8 cellular contexts compared by ENCODE assay signal in the genomic region with DNA sequence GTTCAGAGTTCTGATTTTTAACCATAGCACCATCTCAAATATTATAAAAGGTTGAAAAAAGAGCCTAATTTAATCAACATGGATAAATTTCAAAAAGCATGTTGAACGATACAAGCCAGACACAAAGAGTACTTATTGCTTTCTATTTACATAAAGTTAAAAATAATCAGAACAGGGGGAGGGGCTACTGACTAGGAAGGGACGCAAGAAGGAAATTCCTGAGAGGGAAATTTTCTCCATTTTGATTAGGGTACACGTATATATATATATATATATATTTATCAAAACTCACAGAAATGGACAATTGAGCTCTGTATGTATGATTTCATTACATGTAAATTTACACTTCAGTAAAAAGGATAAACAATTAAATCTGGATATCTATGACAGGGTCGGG. TPM values are rescaled to one million over a fixed set of nuclear protein-coding genes. Genes with fewer than 3 reads are reported as not detected.
DNase-seq lines count a peak whose midpoint lies in the region; ATAC-seq and TF ChIP-seq lines count a peak whose summit lies in the region.

No MANE protein-coding gene starts in this region.

- H3K9me3 ChIP-seq in CD8-positive, alpha-beta memory T cell (ENCODE audit: low read length) = no peaks in the 10 kb centered on the region

- no peaks in the 10 kb centered on the region for H3K9me3 Mint-ChIP-seq in CD8-positive, alpha-beta memory T cell
- H3K9me3 Mint-ChIP-seq in GM23338 = no peaks in the 10 kb centered on the region
- H3K9me3 Mint-ChIP-seq in endothelial cell (ENCODE audit: unreplicated experiment) = no peaks in the 10 kb centered on the region
- no peaks in the 10 kb centered on the region for H3K9me3 Mint-ChIP-seq in nephron

- no peaks in the 10 kb centered on the region for H3K9me2 ChIP-seq in GM23338 (ENCODE audit: insufficient read depth)

- POLR2A ChIA-PET in CD8-positive, alpha-beta memory T cell (lab: Charles Lee) = interaction anchor here (0.5 to 1.0 kb wide), 2 partner anchors 102 to 405 kb away, joined by 3 to 4 read pairs; no protein-coding TSS in a partner anchor
- POLR2A ChIA-PET in GM10248 (lab: Yijun Ruan, JAX) = no interaction called here

- no peaks in the 10 kb centered on the region for H3K36me3 ChIP-seq in CD8-positive, alpha-beta memory T cell (ENCODE audit: insufficient read depth, low read length)
- H3K36me3 ChIP-seq in GM23338 (ENCODE audit: insufficient read depth) = no peaks in the 10 kb centered on the region

- H3K27ac ChIP-seq in CD8-positive, alpha-beta memory T cell (ENCODE audit: low read depth, low read length) = no peak overlapping the region
- H3K27ac ChIP-seq in GM23338 (ENCODE audit: low read depth) = peak overlapping the region; percentile 83; the same call in 1 of the 2 replicates

- CTCF ChIA-PET in CD8-positive, alpha-beta memory T cell (lab: Charles Lee) = interaction anchor here (0.9 kb wide), 1 partner anchor 146 kb away, joined by 3 read pairs; no protein-coding TSS in a partner anchor
- CTCF ChIA-PET in GM10248 (lab: Yijun Ruan, JAX) = no interaction called here

- no peak for DNase-seq in CD8-positive, alpha-beta memory T cell
- DNase-seq in GM23338 (ENCODE audit: low spot score) (no peak), RKO (ENCODE audit: low spot score) (peak; percentile 40), endothelial cell (ENCODE audit: low spot score) (no peak), GM10248 (ENCODE audit: extremely low spot score) (no peak), ureter (ENCODE audit: low spot score) (no peak), GF-D8 (lab: John Stamatoyannopoulos, UW) (no peak)

- H3K4me1 ChIP-seq in CD8-positive, alpha-beta memory T cell (ENCODE audit: insufficient read depth, low read length) = no peaks in the 10 kb centered on the region
- H3K4me1 ChIP-seq in GM23338 (ENCODE audit: insufficient read depth) = peaks cover 13% of the 10 kb centered on the region

- H3K4me1 Mint-ChIP-seq in CD8-positive, alpha-beta memory T cell = peaks cover 12 to 15% (median 14%) of the 10 kb centered on the region in 3 donors
- H3K4me1 Mint-ChIP-seq in GM23338 (peaks cover 6% of the 10 kb centered on the region; the same call in 2 of the 3 replicates), endothelial cell (ENCODE audit: unreplicated experiment) (no peaks in the 10 kb centered on the region), nephron (peaks cover 21% of the 10 kb centered on the region)

- H3K36me3 Mint-ChIP-seq in CD8-positive, alpha-beta memory T cell = peaks cover 0 to 5% (median 2%) of the 10 kb centered on the region in 3 donors
- H3K36me3 Mint-ChIP-seq in GM23338 (ENCODE audit: low read depth) (peaks cover 3% of the 10 kb centered on the region; the same call in 2 of the 3 replicates), endothelial cell (ENCODE audit: low read depth, unreplicated experiment) (no peaks in the 10 kb centered on the region), nephron (ENCODE audit: low read depth) (peaks cover 4% of the 10 kb centered on the region)

- no peaks in the 10 kb centered on the region for H3F3A ChIP-seq in GM23338 (replicated peaks; ENCODE audit: low read depth)

- H3K4me3 Mint-ChIP-seq in CD8-positive, alpha-beta memory T cell = peak overlapping the region; percentile 88 to 100 (median 92)
- H3K4me3 Mint-ChIP-seq in GM23338 (peak overlapping the region; percentile 89), endothelial cell (ENCODE audit: unreplicated experiment) (peak overlapping the region; percentile 92), nephron (peak overlapping the region; percentile 94 to 98 (median 96))

- no peaks in the 10 kb centered on the region for H4K20me1 ChIP-seq in GM23338 (replicated peaks; ENCODE audit: insufficient read depth)

- 0 out of 2 replicates have a peak overlapping the region, but pooled peaks have one; percentile 87 for H2AFZ ChIP-seq in GM23338

- TF ChIP-seq CTCF in GM23338 (conservative IDR thresholded peaks at IDR 0.05; ENCODE audit: low read depth in 2 of 2) (no peak), endothelial cell (IDR thresholded peaks at IDR 0.05; ENCODE audit: unreplicated experiment) (no peak), nephron (IDR thresholded peaks at IDR 0.05; ENCODE audit: unreplicated experiment in 3 of 3) (no peak), GM10248 (IDR thresholded peaks at IDR 0.05; ENCODE audit: control extremely low read depth, extremely low read depth, low read depth, missing control alignments) (no peak)

- ATAC-seq in GM23338 = no peak

- H3K27ac Mint-ChIP-seq in CD8-positive, alpha-beta memory T cell = peak overlapping the region; percentile 82 to 95 (median 86)
- peak overlapping the region; percentile 88 for H3K27ac Mint-ChIP-seq in GM23338
- peak overlapping the region; percentile 91 for H3K27ac Mint-ChIP-seq in endothelial cell (ENCODE audit: unreplicated experiment)
- peak overlapping the region; percentile 92 to 98 (median 98) for H3K27ac Mint-ChIP-seq in nephron

- peak overlapping the region; percentile 69 for H3K4me3 ChIP-seq in CD8-positive, alpha-beta memory T cell (ENCODE audit: low read length)
- H3K4me3 ChIP-seq in GM23338 = peak overlapping the region; percentile 73

- H3K27me3 ChIP-seq in CD8-positive, alpha-beta memory T cell (ENCODE audit: insufficient read depth, low read length, poor library complexity, severe bottlenecking) = no peaks in the 10 kb centered on the region
- H3K27me3 ChIP-seq in GM23338 (ENCODE audit: insufficient read depth) = no peaks in the 10 kb centered on the region

- peak overlapping the region; percentile 78 for H3K4me2 ChIP-seq in GM23338

- H3K27me3 Mint-ChIP-seq in CD8-positive, alpha-beta memory T cell = peaks cover 0 to 9% of the 10 kb centered on the region in 2 donors
- H3K27me3 Mint-ChIP-seq in GM23338 (ENCODE audit: insufficient read depth, low read depth, poor library complexity) (peaks cover 2% of the 10 kb centered on the region), endothelial cell (ENCODE audit: unreplicated experiment) (peaks cover 3% of the 10 kb centered on the region), nephron (ENCODE audit: low read depth) (no peaks in the 10 kb centered on the region)

- peaks cover 11% of the 10 kb centered on the region; the same call in 1 of the 2 replicates for H3K79me2 ChIP-seq in GM23338 (replicated peaks; ENCODE audit: insufficient read depth)

TF ChIP-seq in GM23338, 12 proteins besides CTCF, POLR2A, EP300 and RAD21 (continues in another document):
- TF ChIP-seq ZNF114 (CRISPR knock-in tag; IDR thresholded peaks at IDR 0.05) (no peak), NANOG (IDR thresholded peaks at IDR 0.05; ENCODE audit: borderline replicate concordance) (no peak), CREB1 (CRISPR knock-in tag; IDR thresholded peaks at IDR 0.05; ENCODE audit: low read depth) (no peak), EZH2phosphoT487 (IDR thresholded peaks at IDR 0.05; ENCODE audit: unreplicated experiment) (no peak), POLR2AphosphoS5 (IDR thresholded peaks at IDR 0.05; ENCODE audit: low read depth) (no peak), JUNB (IDR thresholded peaks at IDR 0.05; ENCODE audit: unreplicated experiment) (no peak), ZNF331 (CRISPR knock-in tag; IDR thresholded peaks at IDR 0.05; ENCODE audit: low read depth) (no peak), EZH2 (IDR thresholded peaks at IDR 0.05; ENCODE audit: low read depth, unreplicated experiment) (no peak)
- TF ChIP-seq, protein P1, sequence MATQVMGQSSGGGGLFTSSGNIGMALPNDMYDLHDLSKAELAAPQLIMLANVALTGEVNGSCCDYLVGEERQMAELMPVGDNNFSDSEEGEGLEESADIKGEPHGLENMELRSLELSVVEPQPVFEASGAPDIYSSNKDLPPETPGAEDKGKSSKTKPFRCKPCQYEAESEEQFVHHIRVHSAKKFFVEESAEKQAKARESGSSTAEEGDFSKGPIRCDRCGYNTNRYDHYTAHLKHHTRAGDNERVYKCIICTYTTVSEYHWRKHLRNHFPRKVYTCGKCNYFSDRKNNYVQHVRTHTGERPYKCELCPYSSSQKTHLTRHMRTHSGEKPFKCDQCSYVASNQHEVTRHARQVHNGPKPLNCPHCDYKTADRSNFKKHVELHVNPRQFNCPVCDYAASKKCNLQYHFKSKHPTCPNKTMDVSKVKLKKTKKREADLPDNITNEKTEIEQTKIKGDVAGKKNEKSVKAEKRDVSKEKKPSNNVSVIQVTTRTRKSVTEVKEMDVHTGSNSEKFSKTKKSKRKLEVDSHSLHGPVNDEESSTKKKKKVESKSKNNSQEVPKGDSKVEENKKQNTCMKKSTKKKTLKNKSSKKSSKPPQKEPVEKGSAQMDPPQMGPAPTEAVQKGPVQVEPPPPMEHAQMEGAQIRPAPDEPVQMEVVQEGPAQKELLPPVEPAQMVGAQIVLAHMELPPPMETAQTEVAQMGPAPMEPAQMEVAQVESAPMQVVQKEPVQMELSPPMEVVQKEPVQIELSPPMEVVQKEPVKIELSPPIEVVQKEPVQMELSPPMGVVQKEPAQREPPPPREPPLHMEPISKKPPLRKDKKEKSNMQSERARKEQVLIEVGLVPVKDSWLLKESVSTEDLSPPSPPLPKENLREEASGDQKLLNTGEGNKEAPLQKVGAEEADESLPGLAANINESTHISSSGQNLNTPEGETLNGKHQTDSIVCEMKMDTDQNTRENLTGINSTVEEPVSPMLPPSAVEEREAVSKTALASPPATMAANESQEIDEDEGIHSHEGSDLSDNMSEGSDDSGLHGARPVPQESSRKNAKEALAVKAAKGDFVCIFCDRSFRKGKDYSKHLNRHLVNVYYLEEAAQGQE (IDR thresholded peaks at IDR 0.05; ENCODE audit: unreplicated experiment) = no peak
- TF ChIP-seq, protein P2, sequence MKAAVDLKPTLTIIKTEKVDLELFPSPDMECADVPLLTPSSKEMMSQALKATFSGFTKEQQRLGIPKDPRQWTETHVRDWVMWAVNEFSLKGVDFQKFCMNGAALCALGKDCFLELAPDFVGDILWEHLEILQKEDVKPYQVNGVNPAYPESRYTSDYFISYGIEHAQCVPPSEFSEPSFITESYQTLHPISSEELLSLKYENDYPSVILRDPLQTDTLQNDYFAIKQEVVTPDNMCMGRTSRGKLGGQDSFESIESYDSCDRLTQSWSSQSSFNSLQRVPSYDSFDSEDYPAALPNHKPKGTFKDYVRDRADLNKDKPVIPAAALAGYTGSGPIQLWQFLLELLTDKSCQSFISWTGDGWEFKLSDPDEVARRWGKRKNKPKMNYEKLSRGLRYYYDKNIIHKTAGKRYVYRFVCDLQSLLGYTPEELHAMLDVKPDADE (IDR thresholded peaks at IDR 0.05) = no peak

RNA-seq across cellular contexts. Expression of a gene that starts 0.5 kb away (rescaled TPM):
- total RNA-seq in CD8-positive, alpha-beta memory T cell = 1 to 10 TPM; 8.3 to 8.8 TPM
- 5.4 TPM for polyA plus RNA-seq in CD8-positive, alpha-beta memory T cell
- total RNA-seq in GM23338 (2014; rRNA removed; shearing (Covaris generic)) = 7.7 and 7.8 TPM in 2 replicates
- polyA plus RNA-seq in GM23338 (2016; fragmentation: Nextera tagmentation; extraction: Ambion mirVana) = 2.1 and 3.2 TPM in 2 replicates
- 9.4 TPM for total RNA-seq in endothelial cell (ENCODE audit: unreplicated experiment)
- 16.9 TPM for total RNA-seq in ureter

RNA-seq across cellular contexts. Expression of a gene that starts 16.9 kb away (rescaled TPM):
- total RNA-seq in CD8-positive, alpha-beta memory T cell = 1 to 10 TPM; 1.8 to 2.0 TPM
- polyA plus RNA-seq in CD8-positive, alpha-beta memory T cell = 0.59 TPM
- total RNA-seq in GM23338 (2014; rRNA removed; shearing (Covaris generic)) = 1.3 and 1.6 TPM in 2 replicates
- 0.66 and 1.0 TPM in 2 replicates for polyA plus RNA-seq in GM23338 (2016; fragmentation: Nextera tagmentation; extraction: Ambion mirVana)
- total RNA-seq in endothelial cell (ENCODE audit: unreplicated experiment) (1.6 TPM), ureter (3.1 TPM)
